Comparison of ENCODE assay signal across 7 cellular contexts in the genomic region with DNA sequence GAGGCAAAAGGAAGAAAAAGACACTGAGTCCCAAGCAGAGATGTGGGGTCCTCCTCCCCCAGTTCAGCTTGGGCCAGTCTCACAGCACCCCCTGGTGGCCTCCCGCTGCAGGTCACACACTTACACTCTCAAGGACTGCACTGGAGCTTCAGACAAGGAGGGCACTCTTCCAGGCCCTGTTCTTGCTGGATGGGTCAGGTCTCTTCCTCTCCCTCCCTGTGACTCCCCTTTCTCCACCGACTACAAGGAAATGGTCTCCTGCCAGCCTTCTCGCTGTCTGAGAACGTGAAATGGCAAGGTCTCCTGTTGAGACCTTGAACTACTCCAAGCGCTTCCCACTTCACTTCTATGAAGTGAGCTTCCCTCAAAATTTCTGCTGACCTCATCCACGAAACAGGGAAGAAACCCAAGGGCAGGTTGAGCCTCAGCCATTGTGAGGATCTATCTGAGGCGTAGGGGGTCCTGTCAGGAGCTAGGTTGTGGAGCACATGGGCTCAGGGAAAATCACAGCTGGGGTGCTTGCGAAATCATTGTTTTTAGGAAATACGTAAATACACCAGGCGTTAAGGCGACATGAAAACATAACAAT. TPM values are rescaled to one million over a fixed set of nuclear protein-coding genes. Genes with fewer than 3 reads are reported as not detected.
DNase-seq lines count a peak whose midpoint lies in the region; ATAC-seq and TF ChIP-seq lines count a peak whose summit lies in the region.

No MANE protein-coding gene starts in this region.

- H3K36me3 ChIP-seq in liver (ENCODE audit: control insufficient read depth in 4 of 4, insufficient read depth in 3 of 4, low read depth in 1 of 4, low read length in 3 of 4) = no peaks in the 10 kb centered on the region

- DNase-seq in NCI-H1694 treated with DMSO at 0.1 percent for 48 hours (lab: John Stamatoyannopoulos, UW) (peak; percentile 32), cerebellum (ENCODE audit: low spot score) (peak; percentile 24)
- DNase-seq in activated CD4-positive, alpha-beta T cell treated with anti-CD3 and anti-CD28 coated beads for 1 hour = peak; percentile 25
- DNase-seq in stimulated activated CD4-positive, alpha-beta T cell treated with anti-CD3 and anti-CD28 coated beads, TNF-alpha, amount 100 ng/mL, for 1 hour (ENCODE audit: low read depth in 3 of 3, low spot score in 1 of 3) = peak in 2 of 3 donors; percentile 6 to 42

- no peak overlapping the region for H3K4me3 ChIP-seq in liver (ENCODE audit: low read depth in 1 of 3, low read length in 3 of 3)

- TF ChIP-seq CTCF in GM12873 (IDR thresholded peaks at IDR 0.05; ENCODE audit: insufficient read depth, low read depth, low read length, missing control alignments) (peak; percentile 98), liver (IDR thresholded peaks at IDR 0.05; ENCODE audit: low read depth, low read length, missing input control) (peak; percentile 72)

- H3K4me1 ChIP-seq in liver (ENCODE audit: control insufficient read depth in 4 of 4, insufficient read depth in 4 of 4, low read length in 3 of 4) = no peaks in the 10 kb centered on the region

- peak; percentile 79 to 93 for TF ChIP-seq RAD21 in liver (IDR thresholded peaks at IDR 0.05)

- no peak for ATAC-seq in GM21515 (IDR thresholded peaks at IDR 0.05; ENCODE audit: unreplicated experiment)

- H3K9me3 ChIP-seq in liver (ENCODE audit: control insufficient read depth in 4 of 4, low read length in 3 of 4) = no peaks in the 10 kb centered on the region

- H3K27me3 ChIP-seq in liver (ENCODE audit: control insufficient read depth in 4 of 4, insufficient read depth in 4 of 4, low read length in 3 of 4) = no peaks in the 10 kb centered on the region

- 43% methylated on average over 11 of the region's 11 CpGs for WGBS in liver

- no peak overlapping the region for H3K27ac ChIP-seq in liver (ENCODE audit: low read depth in 1 of 2, low read length in 2 of 2)

- H3K9ac ChIP-seq in liver (ENCODE audit: low read depth in 1 of 2, low read length in 2 of 2) = no peak overlapping the region

TF ChIP-seq in liver, 16 proteins besides CTCF, POLR2A, EP300 and RAD21:
- no peak for TF ChIP-seq SP1 (IDR thresholded peaks at IDR 0.05)
- no peak for TF ChIP-seq TAF1 (conservative IDR thresholded peaks at IDR 0.05)
- no peak for TF ChIP-seq NR2F2 (IDR thresholded peaks at IDR 0.05)
- TF ChIP-seq MAX (IDR thresholded peaks at IDR 0.05) = no peak
- TF ChIP-seq HNF4G (IDR thresholded peaks at IDR 0.05) = no peak
- TF ChIP-seq, protein P1, sequence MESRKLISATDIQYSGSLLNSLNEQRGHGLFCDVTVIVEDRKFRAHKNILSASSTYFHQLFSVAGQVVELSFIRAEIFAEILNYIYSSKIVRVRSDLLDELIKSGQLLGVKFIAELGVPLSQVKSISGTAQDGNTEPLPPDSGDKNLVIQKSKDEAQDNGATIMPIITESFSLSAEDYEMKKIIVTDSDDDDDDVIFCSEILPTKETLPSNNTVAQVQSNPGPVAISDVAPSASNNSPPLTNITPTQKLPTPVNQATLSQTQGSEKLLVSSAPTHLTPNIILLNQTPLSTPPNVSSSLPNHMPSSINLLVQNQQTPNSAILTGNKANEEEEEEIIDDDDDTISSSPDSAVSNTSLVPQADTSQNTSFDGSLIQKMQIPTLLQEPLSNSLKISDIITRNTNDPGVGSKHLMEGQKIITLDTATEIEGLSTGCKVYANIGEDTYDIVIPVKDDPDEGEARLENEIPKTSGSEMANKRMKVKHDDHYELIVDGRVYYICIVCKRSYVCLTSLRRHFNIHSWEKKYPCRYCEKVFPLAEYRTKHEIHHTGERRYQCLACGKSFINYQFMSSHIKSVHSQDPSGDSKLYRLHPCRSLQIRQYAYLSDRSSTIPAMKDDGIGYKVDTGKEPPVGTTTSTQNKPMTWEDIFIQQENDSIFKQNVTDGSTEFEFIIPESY (IDR thresholded peaks at IDR 0.05) = no peak
- no peak for TF ChIP-seq YY1 (IDR thresholded peaks at IDR 0.05)
- no peak for TF ChIP-seq FOXA1 (IDR thresholded peaks at IDR 0.05)
- no peak for TF ChIP-seq HNF4A (conservative IDR thresholded peaks at IDR 0.05)
- no peak for TF ChIP-seq FOXA2 (IDR thresholded peaks at IDR 0.05)
- no peak for TF ChIP-seq GABPA (IDR thresholded peaks at IDR 0.05 in 1 of 2, conservative IDR thresholded peaks at IDR 0.05 in 1 of 2)
- no peak for TF ChIP-seq JUND (IDR thresholded peaks at IDR 0.05)
- TF ChIP-seq, protein P2, sequence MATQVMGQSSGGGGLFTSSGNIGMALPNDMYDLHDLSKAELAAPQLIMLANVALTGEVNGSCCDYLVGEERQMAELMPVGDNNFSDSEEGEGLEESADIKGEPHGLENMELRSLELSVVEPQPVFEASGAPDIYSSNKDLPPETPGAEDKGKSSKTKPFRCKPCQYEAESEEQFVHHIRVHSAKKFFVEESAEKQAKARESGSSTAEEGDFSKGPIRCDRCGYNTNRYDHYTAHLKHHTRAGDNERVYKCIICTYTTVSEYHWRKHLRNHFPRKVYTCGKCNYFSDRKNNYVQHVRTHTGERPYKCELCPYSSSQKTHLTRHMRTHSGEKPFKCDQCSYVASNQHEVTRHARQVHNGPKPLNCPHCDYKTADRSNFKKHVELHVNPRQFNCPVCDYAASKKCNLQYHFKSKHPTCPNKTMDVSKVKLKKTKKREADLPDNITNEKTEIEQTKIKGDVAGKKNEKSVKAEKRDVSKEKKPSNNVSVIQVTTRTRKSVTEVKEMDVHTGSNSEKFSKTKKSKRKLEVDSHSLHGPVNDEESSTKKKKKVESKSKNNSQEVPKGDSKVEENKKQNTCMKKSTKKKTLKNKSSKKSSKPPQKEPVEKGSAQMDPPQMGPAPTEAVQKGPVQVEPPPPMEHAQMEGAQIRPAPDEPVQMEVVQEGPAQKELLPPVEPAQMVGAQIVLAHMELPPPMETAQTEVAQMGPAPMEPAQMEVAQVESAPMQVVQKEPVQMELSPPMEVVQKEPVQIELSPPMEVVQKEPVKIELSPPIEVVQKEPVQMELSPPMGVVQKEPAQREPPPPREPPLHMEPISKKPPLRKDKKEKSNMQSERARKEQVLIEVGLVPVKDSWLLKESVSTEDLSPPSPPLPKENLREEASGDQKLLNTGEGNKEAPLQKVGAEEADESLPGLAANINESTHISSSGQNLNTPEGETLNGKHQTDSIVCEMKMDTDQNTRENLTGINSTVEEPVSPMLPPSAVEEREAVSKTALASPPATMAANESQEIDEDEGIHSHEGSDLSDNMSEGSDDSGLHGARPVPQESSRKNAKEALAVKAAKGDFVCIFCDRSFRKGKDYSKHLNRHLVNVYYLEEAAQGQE (IDR thresholded peaks at IDR 0.05) = no peak
- TF ChIP-seq, protein P3, sequence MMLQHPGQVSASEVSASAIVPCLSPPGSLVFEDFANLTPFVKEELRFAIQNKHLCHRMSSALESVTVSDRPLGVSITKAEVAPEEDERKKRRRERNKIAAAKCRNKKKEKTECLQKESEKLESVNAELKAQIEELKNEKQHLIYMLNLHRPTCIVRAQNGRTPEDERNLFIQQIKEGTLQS (IDR thresholded peaks at IDR 0.05) = no peak
- no peak for TF ChIP-seq RXRA (IDR thresholded peaks at IDR 0.05)
- no peak for TF ChIP-seq EGR1 (IDR thresholded peaks at IDR 0.05; ENCODE audit: low read depth in 2 of 2)

RNA-seq across cellular contexts. Expression of gene IGLL1, which starts 11.2 kb away (rescaled TPM):
- total RNA-seq in cerebellum (not detected), liver (10 to 100 TPM in 1 of 2 donors, not detected in 1; 17.4 TPM)
- not detected for polyA plus RNA-seq in liver

RNA-seq across cellular contexts. Expression of gene DRICH1, which starts 40.8 kb away (rescaled TPM):
- total RNA-seq in cerebellum (2.5 TPM), liver (under 1 TPM; 0.08 to 0.33 TPM)
- polyA plus RNA-seq in liver = not detected
